ENCODE assay signal across 1 cellular context in the genomic region with DNA sequence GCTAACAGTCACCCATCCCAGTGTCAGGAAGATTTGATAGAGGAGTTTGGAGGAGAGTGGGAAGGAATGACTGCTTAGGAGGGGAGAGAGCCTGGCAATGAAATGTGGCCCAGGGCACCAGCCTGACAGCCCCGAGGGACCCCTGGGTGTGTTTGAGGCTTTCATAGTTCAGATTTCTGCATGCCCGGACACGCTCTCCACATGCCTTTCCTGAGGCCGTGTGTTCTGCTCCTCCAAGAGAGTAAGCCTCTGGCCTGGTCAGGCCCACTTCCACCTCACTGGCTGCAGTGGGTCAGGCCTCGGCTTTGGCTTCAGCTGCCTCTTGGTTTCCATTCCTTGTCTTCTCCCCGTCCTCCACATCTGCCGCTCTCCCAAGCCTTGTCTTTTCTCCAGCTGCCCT.
TF ChIP-seq lines count a peak whose summit lies in the region.

No MANE protein-coding gene starts in this region.

TF ChIP-seq in IMR-90, 13 proteins besides CTCF, POLR2A, EP300 and RAD21:
- no peak for TF ChIP-seq BHLHE40 (IDR thresholded peaks at IDR 0.05; ENCODE audit: low read depth, low read length)
- TF ChIP-seq, protein P1, sequence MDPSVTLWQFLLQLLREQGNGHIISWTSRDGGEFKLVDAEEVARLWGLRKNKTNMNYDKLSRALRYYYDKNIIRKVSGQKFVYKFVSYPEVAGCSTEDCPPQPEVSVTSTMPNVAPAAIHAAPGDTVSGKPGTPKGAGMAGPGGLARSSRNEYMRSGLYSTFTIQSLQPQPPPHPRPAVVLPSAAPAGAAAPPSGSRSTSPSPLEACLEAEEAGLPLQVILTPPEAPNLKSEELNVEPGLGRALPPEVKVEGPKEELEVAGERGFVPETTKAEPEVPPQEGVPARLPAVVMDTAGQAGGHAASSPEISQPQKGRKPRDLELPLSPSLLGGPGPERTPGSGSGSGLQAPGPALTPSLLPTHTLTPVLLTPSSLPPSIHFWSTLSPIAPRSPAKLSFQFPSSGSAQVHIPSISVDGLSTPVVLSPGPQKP (IDR thresholded peaks at IDR 0.05; ENCODE audit: borderline replicate concordance, low read depth, low read length), result no peak
- TF ChIP-seq RCOR1 (IDR thresholded peaks at IDR 0.05; ENCODE audit: insufficient replicate concordance, low read length), result no peak
- TF ChIP-seq FOS (IDR thresholded peaks at IDR 0.05; ENCODE audit: low read depth, low read length), result no peak
- no peak for TF ChIP-seq CHD1 (IDR thresholded peaks at IDR 0.05; ENCODE audit: low read depth, low read length)
- no peak for TF ChIP-seq RFX5 (IDR thresholded peaks at IDR 0.05; ENCODE audit: low read depth, low read length)
- no peak for TF ChIP-seq MAFK (IDR thresholded peaks at IDR 0.05; ENCODE audit: low read depth, low read length)
